In genomic region chr11:65899356-65900124, GRCh38 we compare ENCODE assay signal across 1 cellular context.
A peak's percentile ranks its signal among the peaks of the same experiment; 100 is the strongest.
TF ChIP-seq lines count a peak whose summit lies in the region.

No MANE protein-coding gene starts in this region.

TF ChIP-seq in HepG2, 621 proteins besides CTCF, POLR2A, EP300 and RAD21 (continued from another document and continues in another):
- TF ChIP-seq, protein P1, sequence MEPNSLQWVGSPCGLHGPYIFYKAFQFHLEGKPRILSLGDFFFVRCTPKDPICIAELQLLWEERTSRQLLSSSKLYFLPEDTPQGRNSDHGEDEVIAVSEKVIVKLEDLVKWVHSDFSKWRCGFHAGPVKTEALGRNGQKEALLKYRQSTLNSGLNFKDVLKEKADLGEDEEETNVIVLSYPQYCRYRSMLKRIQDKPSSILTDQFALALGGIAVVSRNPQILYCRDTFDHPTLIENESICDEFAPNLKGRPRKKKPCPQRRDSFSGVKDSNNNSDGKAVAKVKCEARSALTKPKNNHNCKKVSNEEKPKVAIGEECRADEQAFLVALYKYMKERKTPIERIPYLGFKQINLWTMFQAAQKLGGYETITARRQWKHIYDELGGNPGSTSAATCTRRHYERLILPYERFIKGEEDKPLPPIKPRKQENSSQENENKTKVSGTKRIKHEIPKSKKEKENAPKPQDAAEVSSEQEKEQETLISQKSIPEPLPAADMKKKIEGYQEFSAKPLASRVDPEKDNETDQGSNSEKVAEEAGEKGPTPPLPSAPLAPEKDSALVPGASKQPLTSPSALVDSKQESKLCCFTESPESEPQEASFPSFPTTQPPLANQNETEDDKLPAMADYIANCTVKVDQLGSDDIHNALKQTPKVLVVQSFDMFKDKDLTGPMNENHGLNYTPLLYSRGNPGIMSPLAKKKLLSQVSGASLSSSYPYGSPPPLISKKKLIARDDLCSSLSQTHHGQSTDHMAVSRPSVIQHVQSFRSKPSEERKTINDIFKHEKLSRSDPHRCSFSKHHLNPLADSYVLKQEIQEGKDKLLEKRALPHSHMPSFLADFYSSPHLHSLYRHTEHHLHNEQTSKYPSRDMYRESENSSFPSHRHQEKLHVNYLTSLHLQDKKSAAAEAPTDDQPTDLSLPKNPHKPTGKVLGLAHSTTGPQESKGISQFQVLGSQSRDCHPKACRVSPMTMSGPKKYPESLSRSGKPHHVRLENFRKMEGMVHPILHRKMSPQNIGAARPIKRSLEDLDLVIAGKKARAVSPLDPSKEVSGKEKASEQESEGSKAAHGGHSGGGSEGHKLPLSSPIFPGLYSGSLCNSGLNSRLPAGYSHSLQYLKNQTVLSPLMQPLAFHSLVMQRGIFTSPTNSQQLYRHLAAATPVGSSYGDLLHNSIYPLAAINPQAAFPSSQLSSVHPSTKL (CRISPR knock-in tag; IDR thresholded peaks at IDR 0.05): peak; percentile 48; the same call in 1 of the 2 replicates
- TF ChIP-seq HOXA3 (CRISPR knock-in tag; IDR thresholded peaks at IDR 0.05) (peak; percentile 54; the same call in 1 of the 2 replicates), WIZ (CRISPR knock-in tag; IDR thresholded peaks at IDR 0.05) (no peak), ZNF703 (CRISPR knock-in tag; IDR thresholded peaks at IDR 0.05; ENCODE audit: borderline replicate concordance) (0 out of 2 replicates have a peak, but pooled peaks have one; percentile 29), MLLT10 (CRISPR knock-in tag; IDR thresholded peaks at IDR 0.05) (no peak), DNMT3B (CRISPR knock-in tag; conservative IDR thresholded peaks at IDR 0.05) (peak; percentile 46; the same call in 1 of the 2 replicates), KDM6A (CRISPR knock-in tag; IDR thresholded peaks at IDR 0.05; ENCODE audit: low read depth) (no peak), NPAS2 (CRISPR knock-in tag; IDR thresholded peaks at IDR 0.05; ENCODE audit: borderline replicate concordance) (no peak), NFE2 (CRISPR knock-in tag; IDR thresholded peaks at IDR 0.05) (peak; percentile 69; the same call in 1 of the 2 replicates), JUN (CRISPR knock-in tag; IDR thresholded peaks at IDR 0.05) (no peak), ARID4A (CRISPR knock-in tag; IDR thresholded peaks at IDR 0.05; ENCODE audit: borderline replicate concordance) (peak; percentile 73; the same call in 1 of the 2 replicates), ZSCAN20 (CRISPR knock-in tag; IDR thresholded peaks at IDR 0.05; ENCODE audit: borderline replicate concordance) (no peak), SSRP1 (CRISPR knock-in tag; IDR thresholded peaks at IDR 0.05) (0 out of 2 replicates have a peak, but pooled peaks have one; percentile 57), HNF4A (CRISPR knock-in tag; IDR thresholded peaks at IDR 0.05) (no peak), ZBTB1 (CRISPR knock-in tag; IDR thresholded peaks at IDR 0.05; ENCODE audit: borderline replicate concordance) (no peak), NR2F1 (CRISPR knock-in tag; IDR thresholded peaks at IDR 0.05) (no peak), ZNF652 (CRISPR knock-in tag; IDR thresholded peaks at IDR 0.05; ENCODE audit: borderline replicate concordance, low read depth) (no peak), ZNF747 (CRISPR knock-in tag; IDR thresholded peaks at IDR 0.05; ENCODE audit: borderline replicate concordance) (no peak), ZBTB10 (CRISPR knock-in tag; IDR thresholded peaks at IDR 0.05; ENCODE audit: borderline replicate concordance) (0 out of 2 replicates have a peak, but pooled peaks have one; percentile 29), ZMYM2 (CRISPR knock-in tag; IDR thresholded peaks at IDR 0.05) (peak; percentile 86), ZZZ3 (CRISPR knock-in tag; IDR thresholded peaks at IDR 0.05; ENCODE audit: borderline replicate concordance) (no peak), NFYC (CRISPR knock-in tag; IDR thresholded peaks at IDR 0.05) (no peak), ZFP36L2 (CRISPR knock-in tag; IDR thresholded peaks at IDR 0.05) (no peak), AKNA (CRISPR knock-in tag; IDR thresholded peaks at IDR 0.05; ENCODE audit: borderline replicate concordance) (no peak), KLF16 (CRISPR knock-in tag; IDR thresholded peaks at IDR 0.05) (peak in 1 of 2 experiments; percentile 76; a peak in 1 of 4 replicates)
- TF ChIP-seq, protein P2, sequence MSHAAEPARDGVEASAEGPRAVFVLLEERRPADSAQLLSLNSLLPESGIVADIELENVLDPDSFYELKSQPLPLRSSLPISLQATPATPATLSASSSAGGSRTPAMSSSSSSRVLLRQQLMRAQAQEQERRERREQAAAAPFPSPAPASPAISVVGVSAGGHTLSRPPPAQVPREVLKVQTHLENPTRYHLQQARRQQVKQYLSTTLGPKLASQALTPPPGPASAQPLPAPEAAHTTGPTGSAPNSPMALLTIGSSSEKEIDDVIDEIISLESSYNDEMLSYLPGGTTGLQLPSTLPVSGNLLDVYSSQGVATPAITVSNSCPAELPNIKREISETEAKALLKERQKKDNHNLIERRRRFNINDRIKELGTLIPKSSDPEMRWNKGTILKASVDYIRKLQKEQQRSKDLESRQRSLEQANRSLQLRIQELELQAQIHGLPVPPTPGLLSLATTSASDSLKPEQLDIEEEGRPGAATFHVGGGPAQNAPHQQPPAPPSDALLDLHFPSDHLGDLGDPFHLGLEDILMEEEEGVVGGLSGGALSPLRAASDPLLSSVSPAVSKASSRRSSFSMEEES (CRISPR knock-in tag; IDR thresholded peaks at IDR 0.05): no peak
- TF ChIP-seq, protein P3, sequence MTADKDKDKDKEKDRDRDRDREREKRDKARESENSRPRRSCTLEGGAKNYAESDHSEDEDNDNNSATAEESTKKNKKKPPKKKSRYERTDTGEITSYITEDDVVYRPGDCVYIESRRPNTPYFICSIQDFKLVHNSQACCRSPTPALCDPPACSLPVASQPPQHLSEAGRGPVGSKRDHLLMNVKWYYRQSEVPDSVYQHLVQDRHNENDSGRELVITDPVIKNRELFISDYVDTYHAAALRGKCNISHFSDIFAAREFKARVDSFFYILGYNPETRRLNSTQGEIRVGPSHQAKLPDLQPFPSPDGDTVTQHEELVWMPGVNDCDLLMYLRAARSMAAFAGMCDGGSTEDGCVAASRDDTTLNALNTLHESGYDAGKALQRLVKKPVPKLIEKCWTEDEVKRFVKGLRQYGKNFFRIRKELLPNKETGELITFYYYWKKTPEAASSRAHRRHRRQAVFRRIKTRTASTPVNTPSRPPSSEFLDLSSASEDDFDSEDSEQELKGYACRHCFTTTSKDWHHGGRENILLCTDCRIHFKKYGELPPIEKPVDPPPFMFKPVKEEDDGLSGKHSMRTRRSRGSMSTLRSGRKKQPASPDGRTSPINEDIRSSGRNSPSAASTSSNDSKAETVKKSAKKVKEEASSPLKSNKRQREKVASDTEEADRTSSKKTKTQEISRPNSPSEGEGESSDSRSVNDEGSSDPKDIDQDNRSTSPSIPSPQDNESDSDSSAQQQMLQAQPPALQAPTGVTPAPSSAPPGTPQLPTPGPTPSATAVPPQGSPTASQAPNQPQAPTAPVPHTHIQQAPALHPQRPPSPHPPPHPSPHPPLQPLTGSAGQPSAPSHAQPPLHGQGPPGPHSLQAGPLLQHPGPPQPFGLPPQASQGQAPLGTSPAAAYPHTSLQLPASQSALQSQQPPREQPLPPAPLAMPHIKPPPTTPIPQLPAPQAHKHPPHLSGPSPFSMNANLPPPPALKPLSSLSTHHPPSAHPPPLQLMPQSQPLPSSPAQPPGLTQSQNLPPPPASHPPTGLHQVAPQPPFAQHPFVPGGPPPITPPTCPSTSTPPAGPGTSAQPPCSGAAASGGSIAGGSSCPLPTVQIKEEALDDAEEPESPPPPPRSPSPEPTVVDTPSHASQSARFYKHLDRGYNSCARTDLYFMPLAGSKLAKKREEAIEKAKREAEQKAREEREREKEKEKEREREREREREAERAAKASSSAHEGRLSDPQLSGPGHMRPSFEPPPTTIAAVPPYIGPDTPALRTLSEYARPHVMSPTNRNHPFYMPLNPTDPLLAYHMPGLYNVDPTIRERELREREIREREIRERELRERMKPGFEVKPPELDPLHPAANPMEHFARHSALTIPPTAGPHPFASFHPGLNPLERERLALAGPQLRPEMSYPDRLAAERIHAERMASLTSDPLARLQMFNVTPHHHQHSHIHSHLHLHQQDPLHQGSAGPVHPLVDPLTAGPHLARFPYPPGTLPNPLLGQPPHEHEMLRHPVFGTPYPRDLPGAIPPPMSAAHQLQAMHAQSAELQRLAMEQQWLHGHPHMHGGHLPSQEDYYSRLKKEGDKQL (CRISPR knock-in tag; IDR thresholded peaks at IDR 0.05; ENCODE audit: low read depth): no peak
- TF ChIP-seq, protein P4, sequence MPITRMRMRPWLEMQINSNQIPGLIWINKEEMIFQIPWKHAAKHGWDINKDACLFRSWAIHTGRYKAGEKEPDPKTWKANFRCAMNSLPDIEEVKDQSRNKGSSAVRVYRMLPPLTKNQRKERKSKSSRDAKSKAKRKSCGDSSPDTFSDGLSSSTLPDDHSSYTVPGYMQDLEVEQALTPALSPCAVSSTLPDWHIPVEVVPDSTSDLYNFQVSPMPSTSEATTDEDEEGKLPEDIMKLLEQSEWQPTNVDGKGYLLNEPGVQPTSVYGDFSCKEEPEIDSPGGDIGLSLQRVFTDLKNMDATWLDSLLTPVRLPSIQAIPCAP (CRISPR knock-in tag; IDR thresholded peaks at IDR 0.05; ENCODE audit: low read depth): no peak
